Comparison of ENCODE assay signal across 9 cellular contexts in genomic region chr21:17775431-17776126, GRCh38. TPM values are rescaled to one million over a fixed set of nuclear protein-coding genes. Genes with fewer than 3 reads are reported as not detected.
A peak's percentile ranks its signal among the peaks of the same experiment; 100 is the strongest.
DNase-seq lines count a peak whose midpoint lies in the region; ATAC-seq and TF ChIP-seq lines count a peak whose summit lies in the region.
"Had no signal": no experiment of that assay in that cellular context is flagged by ENCODE, and none has a peak within 500 bp of the region (broad histone marks: within the 10 kb centered on the region; RNA-seq: fewer than 3 reads in every experiment).

No MANE protein-coding gene starts in this region.

- DNase-seq in Daoy (ENCODE audit: low read depth) (peak; percentile 40), NCI-H1436 treated with DMSO at 0.1 percent for 48 hours (lab: John Stamatoyannopoulos, UW) (no peak), DMS153 (lab: John Stamatoyannopoulos, UW) (no peak), BE2C (no peak), Kasumi-1 (lab: John Stamatoyannopoulos, UW) (no peak)
- peak; percentile 52 for DNase-seq in T-helper 2 cell treated with Interferon-gamma antibody and Interleukin-4, amounts not matched to agents 5 μg/mL and 100 μg/mL, for 36 hours (ENCODE audit: low spot score)
- DNase-seq in effector CD8-positive, alpha-beta T cell (lab: John Stamatoyannopoulos, UW): peak; percentile 14

- no peaks in the 10 kb centered on the region for H3K27me3 ChIP-seq in BE2C

- H3K9me3 ChIP-seq in BE2C: no peaks in the 10 kb centered on the region

- 0 out of 2 replicates have a peak, but pooled peaks cover 4% of the 10 kb centered on the region for H3K4me1 ChIP-seq in BE2C

- peaks cover 39% of the 10 kb centered on the region for H3K4me1 Mint-ChIP-seq in T-helper 2 cell treated with Interferon-gamma antibody and Interleukin-4, amounts not matched to agents 5 μg/mL and 100 μg/mL, for 36 hours (ENCODE audit: low read depth)

- H3K27ac Mint-ChIP-seq in T-helper 2 cell treated with Interferon-gamma antibody and Interleukin-4, amounts not matched to agents 5 μg/mL and 100 μg/mL, for 36 hours: peak overlapping the region; percentile 55

- no peak overlapping the region for H3K4me3 ChIP-seq in BE2C (ENCODE audit: low read depth, low read length)

- H3K4me3 Mint-ChIP-seq in T-helper 2 cell treated with Interferon-gamma antibody and Interleukin-4, amounts not matched to agents 5 μg/mL and 100 μg/mL, for 36 hours: peak overlapping the region; percentile 38

- peaks cover 21% of the 10 kb centered on the region for H3K27me3 Mint-ChIP-seq in T-helper 2 cell treated with Interferon-gamma antibody and Interleukin-4, amounts not matched to agents 5 μg/mL and 100 μg/mL, for 36 hours (ENCODE audit: low read depth)

- no peak for TF ChIP-seq CTCF in BE2C (IDR thresholded peaks at IDR 0.05; ENCODE audit: low read depth, low read length)

- H3K36me3 Mint-ChIP-seq in T-helper 2 cell treated with Interferon-gamma antibody and Interleukin-4, amounts not matched to agents 5 μg/mL and 100 μg/mL, for 36 hours (ENCODE audit: low read depth): peaks cover 41% of the 10 kb centered on the region

- H3K9me3 Mint-ChIP-seq in T-helper 2 cell treated with Interferon-gamma antibody and Interleukin-4, amounts not matched to agents 5 μg/mL and 100 μg/mL, for 36 hours: peaks cover 27% of the 10 kb centered on the region

- H3K36me3 ChIP-seq in BE2C: no peaks in the 10 kb centered on the region

- ATAC-seq in GM21717 (IDR thresholded peaks at IDR 0.05; ENCODE audit: unreplicated experiment): peak; percentile 53
- ATAC-seq: Panc1 had no signal

RNA-seq across cellular contexts. Expression of gene C21orf91, which starts 43.6 kb away (rescaled TPM):
- total RNA-seq in Daoy (2014; rRNA removed; shearing (Covaris generic)): 3.9 and 4.8 TPM in 2 replicates
- 8.2 TPM for polyA plus RNA-seq in BE2C (2012; ENCODE audit: insufficient read depth, insufficient read length, low read depth)

Comparison
In these comparisons a context has a peak if more than half of its experiments do, and no peak if none do; other contexts are left out.
1. DNase-seq: peak in Daoy (single experiment), T-helper 2 cell treated with Interferon-gamma antibody and Interleukin-4, amounts not matched to agents 5 μg/mL and 100 μg/mL, for 36 hours (single experiment) and effector CD8-positive, alpha-beta T cell (single experiment); none in NCI-H1436 treated with DMSO at 0.1 percent for 48 hours (single experiment), DMS153 (single experiment), BE2C (single experiment) and Kasumi-1 (0 of 2).